9 cellular contexts compared by ENCODE assay signal in genomic region chr2:31235504-31235902, GRCh38. TPM values are rescaled to one million over a fixed set of nuclear protein-coding genes. Genes with fewer than 3 reads are reported as not detected.
DNase-seq lines count a peak whose midpoint lies in the region; ATAC-seq and TF ChIP-seq lines count a peak whose summit lies in the region.
"Had no signal": no experiment of that assay in that cellular context is flagged by ENCODE, and none has a peak within 500 bp of the region (broad histone marks: within the 10 kb centered on the region; RNA-seq: fewer than 3 reads in every experiment).

No MANE protein-coding gene starts in this region.

- no peaks in the 10 kb centered on the region for H3K9me3 ChIP-seq in CD8-positive, alpha-beta memory T cell (ENCODE audit: low read length)
- no peaks in the 10 kb centered on the region for H3K9me3 ChIP-seq in neural cell (ENCODE audit: low read length)

- TF ChIP-seq CTCF in neural cell (IDR thresholded peaks at IDR 0.05; ENCODE audit: poor library complexity, severe bottlenecking) (no peak), GM10248 (IDR thresholded peaks at IDR 0.05; ENCODE audit: control extremely low read depth, extremely low read depth, low read depth, missing control alignments) (no peak)

- no peaks in the 10 kb centered on the region for H3K27me3 ChIP-seq in CD8-positive, alpha-beta memory T cell (ENCODE audit: insufficient read depth, low read length, poor library complexity, severe bottlenecking)
- H3K27me3 ChIP-seq in neural cell (ENCODE audit: insufficient read depth, low read depth, low read length) = no peaks in the 10 kb centered on the region
- H3K27me3 ChIP-seq: cardiac muscle cell had no signal

- peak overlapping the region; percentile 15 to 86 (median 64) for H3K27ac Mint-ChIP-seq in CD8-positive, alpha-beta memory T cell

- no peak overlapping the region for H3K9ac ChIP-seq in neural cell (ENCODE audit: low read length)

- H3K27ac ChIP-seq in CD8-positive, alpha-beta memory T cell (ENCODE audit: low read depth, low read length) = no peak overlapping the region
- H3K27ac ChIP-seq in neural cell (ENCODE audit: low read length) = no peak overlapping the region
- H3K27ac ChIP-seq: cardiac muscle cell had no signal

- H3K4me1 Mint-ChIP-seq in CD8-positive, alpha-beta memory T cell = peaks cover 24 to 30% (median 25%) of the 10 kb centered on the region in 3 donors

- CTCF ChIA-PET in CD8-positive, alpha-beta memory T cell (lab: Charles Lee) = no interaction called here
- CTCF ChIA-PET in GM10248 (lab: Yijun Ruan, JAX) = no interaction called here

- no peaks in the 10 kb centered on the region for H3K9me3 Mint-ChIP-seq in CD8-positive, alpha-beta memory T cell

- no peaks in the 10 kb centered on the region for H3K36me3 ChIP-seq in CD8-positive, alpha-beta memory T cell (ENCODE audit: insufficient read depth, low read length)
- no peaks in the 10 kb centered on the region for H3K36me3 ChIP-seq in neural cell (ENCODE audit: insufficient read depth, low read length)
- H3K36me3 ChIP-seq: cardiac muscle cell had no signal

- POLR2A ChIA-PET in CD8-positive, alpha-beta memory T cell (lab: Charles Lee) = no interaction called here
- POLR2A ChIA-PET in GM10248 (lab: Yijun Ruan, JAX) = no interaction called here

- H3K4me2 ChIP-seq in neural cell (ENCODE audit: low read length) = peak overlapping the region; percentile 52

- no peak for TF ChIP-seq RAD21 in neural cell (conservative IDR thresholded peaks at IDR 0.05)

- peaks cover 17% of the 10 kb centered on the region for H3K4me1 ChIP-seq in CD8-positive, alpha-beta memory T cell (ENCODE audit: insufficient read depth, low read length)

- H3K9me2 ChIP-seq in neural cell (ENCODE audit: insufficient read depth, low read length) = no peaks in the 10 kb centered on the region

- H3K4me3 ChIP-seq in CD8-positive, alpha-beta memory T cell (ENCODE audit: low read length) = no peak overlapping the region
- H3K4me3 ChIP-seq in neural cell (ENCODE audit: low read length) = peak overlapping the region; percentile 72

- peaks cover 5 to 6% of the 10 kb centered on the region in 2 donors for H3K27me3 Mint-ChIP-seq in CD8-positive, alpha-beta memory T cell

- no peaks in the 10 kb centered on the region for H3F3A ChIP-seq in neural cell (ENCODE audit: insufficient read depth, low read length, poor library complexity, severe bottlenecking)

- TF ChIP-seq EP300 in neural cell (conservative IDR thresholded peaks at IDR 0.05; ENCODE audit: poor library complexity, severe bottlenecking) = no peak

- ATAC-seq in HG03025 (IDR thresholded peaks at IDR 0.05; ENCODE audit: low FRiP score, unreplicated experiment) = no peak

- no peaks in the 10 kb centered on the region for H4K20me1 ChIP-seq in neural cell (ENCODE audit: insufficient read depth)

- DNase-seq in CD8-positive, alpha-beta memory T cell = no peak
- DNase-seq in NCI-H69 (lab: John Stamatoyannopoulos, UW) (peak; percentile 16), dermis blood vessel endothelial cell (peak; percentile 21), DMS153 treated with DMSO at 0.1 percent for 48 hours (lab: John Stamatoyannopoulos, UW; ENCODE audit: unreplicated experiment) (no peak), GM10248 (ENCODE audit: extremely low spot score) (no peak), GF-D8 (lab: John Stamatoyannopoulos, UW) (no peak)

- H2AFZ ChIP-seq in neural cell (ENCODE audit: low read depth, low read length) = no peak overlapping the region

- H3K4me3 Mint-ChIP-seq in CD8-positive, alpha-beta memory T cell = peak overlapping the region; percentile 81 to 91 (median 83)

- no peaks in the 10 kb centered on the region for H3K36me3 Mint-ChIP-seq in CD8-positive, alpha-beta memory T cell

- H3K79me2 ChIP-seq in neural cell (replicated peaks; ENCODE audit: insufficient read depth, low read length) = no peaks in the 10 kb centered on the region

TF ChIP-seq in neural cell, 6 proteins besides CTCF, POLR2A, EP300 and RAD21:
- TF ChIP-seq POLR2AphosphoS5 (IDR thresholded peaks at IDR 0.05) = no peak
- no peak for TF ChIP-seq SMC3 (conservative IDR thresholded peaks at IDR 0.05; ENCODE audit: poor library complexity)
- no peak for TF ChIP-seq EZH2 (IDR thresholded peaks at IDR 0.05; ENCODE audit: borderline replicate concordance, insufficient read depth, low read length, poor library complexity, severe bottlenecking)
- TF ChIP-seq REST (IDR thresholded peaks at IDR 0.05; ENCODE audit: borderline replicate concordance) = no peak
- TF ChIP-seq TAF1 (IDR thresholded peaks at IDR 0.05; ENCODE audit: low read depth) = no peak
- TF ChIP-seq MXI1 (conservative IDR thresholded peaks at IDR 0.05; ENCODE audit: poor library complexity, severe bottlenecking) = no peak

RNA-seq across cellular contexts. Expression of gene EHD3, which starts 1.6 kb away (rescaled TPM):
- total RNA-seq in CD8-positive, alpha-beta memory T cell = 1 to 10 TPM; 2.3 TPM
- 4.3 TPM for polyA plus RNA-seq in CD8-positive, alpha-beta memory T cell
- 6.0 and 7.8 TPM in 2 replicates for total RNA-seq in dermis blood vessel endothelial cell
- polyA plus RNA-seq in neural cell = 3.5 and 6.9 TPM in 2 replicates
- 12.8 and 12.9 TPM in 2 replicates for polyA minus RNA-seq in neural cell

RNA-seq across cellular contexts. Expression of gene CAPN14, which starts 18.2 kb away (rescaled TPM):
- total RNA-seq in CD8-positive, alpha-beta memory T cell = under 1 TPM; 0.31 to 0.40 TPM
- polyA plus RNA-seq in CD8-positive, alpha-beta memory T cell = 0.07 TPM
- 0.05 TPM in 1 of 2 replicates, not detected in the other for total RNA-seq in dermis blood vessel endothelial cell
- 2.1 and 3.0 TPM in 2 replicates for polyA plus RNA-seq in neural cell
- 2.7 and 3.1 TPM in 2 replicates for polyA minus RNA-seq in neural cell
- polyA plus RNA-seq: cardiac muscle cell had no signal

Comparison
In these comparisons a context has a peak if more than half of its experiments do, and no peak if none do; other contexts are left out.
1. DNase-seq: peak in NCI-H69 (single experiment) and dermis blood vessel endothelial cell (single experiment); none in CD8-positive, alpha-beta memory T cell (0 of 5), DMS153 treated with DMSO at 0.1 percent for 48 hours (single experiment), GM10248 (single experiment) and GF-D8 (single experiment).